ENCODE assay signal across 8 cellular contexts in genomic region chr2:148926291-148926961, GRCh38. TPM values are rescaled to one million over a fixed set of nuclear protein-coding genes. Genes with fewer than 3 reads are reported as not detected.
DNase-seq lines count a peak whose midpoint lies in the region; ATAC-seq, FAIRE-seq and TF ChIP-seq lines count a peak whose summit lies in the region.

No MANE protein-coding gene starts in this region.

- CTCF ChIA-PET in WTC11 (lab: Charles Lee) = interaction anchor here (0.7 to 2.4 kb wide), 11 partner anchors 10 to 286 kb away, joined by 3 to 13 read pairs (median 4); no protein-coding TSS in a partner anchor

- no peaks in the 10 kb centered on the region for H3K27me3 ChIP-seq in mononuclear cell (ENCODE audit: insufficient read depth, low read length)

- peak; percentile 61 for DNase-seq in WTC11 (ENCODE audit: low spot score)
- peak; percentile 48 to 57 for DNase-seq in stimulated activated naive CD8-positive, alpha-beta T cell treated with anti-CD3 and anti-CD28 coated beads, Interleukin-15, amount 100 ng/mL, for 72 hours
- no peak for DNase-seq in NCI-H146 (lab: John Stamatoyannopoulos, UW)

- no peaks in the 10 kb centered on the region for H3K9me3 Mint-ChIP-seq in IgD-negative memory B cell
- H3K9me3 Mint-ChIP-seq in WTC11 = no peaks in the 10 kb centered on the region
- no peaks in the 10 kb centered on the region for H3K9me3 Mint-ChIP-seq in dendritic cell treated with granulocyte-macrophage colony-stimulating factor and Interleukin-4, amounts not matched to agents 40 ng/mL and 50 ng/mL, for 4 days
- no peaks in the 10 kb centered on the region for H3K9me3 Mint-ChIP-seq in stimulated activated naive CD8-positive, alpha-beta T cell treated with anti-CD3 and anti-CD28 coated beads, Interleukin-15, amount 100 ng/mL, for 72 hours

- H3K4me3 Mint-ChIP-seq in IgD-negative memory B cell = peak overlapping the region; percentile 73 to 94 (median 85)
- H3K4me3 Mint-ChIP-seq in WTC11 = no peak overlapping the region; the same call in 1 of the 2 replicates
- H3K4me3 Mint-ChIP-seq in dendritic cell treated with granulocyte-macrophage colony-stimulating factor and Interleukin-4, amounts not matched to agents 40 ng/mL and 50 ng/mL, for 4 days = peak overlapping the region; percentile 57
- H3K4me3 Mint-ChIP-seq in stimulated activated naive CD8-positive, alpha-beta T cell treated with anti-CD3 and anti-CD28 coated beads, Interleukin-15, amount 100 ng/mL, for 72 hours = peak overlapping the region; percentile 71 to 83

- POLR2A ChIA-PET in WTC11 (lab: Charles Lee) = interaction anchor here (1.2 kb wide), 2 partner anchors 31 to 49 kb away, joined by 3 read pairs; no protein-coding TSS in a partner anchor

- peak; percentile 47; the same call in 1 of the 2 replicates for TF ChIP-seq CTCF in WTC11 (IDR thresholded peaks at IDR 0.05)

- peaks cover 2% of the 10 kb centered on the region for H3K27me3 Mint-ChIP-seq in IgD-negative memory B cell
- H3K27me3 Mint-ChIP-seq in WTC11 (ENCODE audit: low read depth) = no peaks in the 10 kb centered on the region
- peaks cover 3% of the 10 kb centered on the region for H3K27me3 Mint-ChIP-seq in dendritic cell treated with granulocyte-macrophage colony-stimulating factor and Interleukin-4, amounts not matched to agents 40 ng/mL and 50 ng/mL, for 4 days
- H3K27me3 Mint-ChIP-seq in stimulated activated naive CD8-positive, alpha-beta T cell treated with anti-CD3 and anti-CD28 coated beads, Interleukin-15, amount 100 ng/mL, for 72 hours = no peaks in the 10 kb centered on the region

- H3K4me1 Mint-ChIP-seq in IgD-negative memory B cell (peaks cover 13 to 16% (median 13%) of the 10 kb centered on the region in 3 donors), WTC11 (peaks cover 73% of the 10 kb centered on the region)
- H3K4me1 Mint-ChIP-seq in dendritic cell treated with granulocyte-macrophage colony-stimulating factor and Interleukin-4, amounts not matched to agents 40 ng/mL and 50 ng/mL, for 4 days (ENCODE audit: low read depth) = peaks cover 20% of the 10 kb centered on the region
- peaks cover 19% of the 10 kb centered on the region for H3K4me1 Mint-ChIP-seq in stimulated activated naive CD8-positive, alpha-beta T cell treated with anti-CD3 and anti-CD28 coated beads, Interleukin-15, amount 100 ng/mL, for 72 hours

- peaks cover 24% of the 10 kb centered on the region for H3K4me1 ChIP-seq in mononuclear cell (ENCODE audit: insufficient read depth, low read length)

- FAIRE-seq in G401.6 (lab: Jason Lieb, UNC) = peak; percentile 63

- H3K36me3 Mint-ChIP-seq in IgD-negative memory B cell (peaks cover 5% of the 10 kb centered on the region), WTC11 (peaks cover 18% of the 10 kb centered on the region)
- H3K36me3 Mint-ChIP-seq in dendritic cell treated with granulocyte-macrophage colony-stimulating factor and Interleukin-4, amounts not matched to agents 40 ng/mL and 50 ng/mL, for 4 days (ENCODE audit: low read depth) = no peaks in the 10 kb centered on the region

- no peaks in the 10 kb centered on the region for H3K9me3 ChIP-seq in mononuclear cell (ENCODE audit: low read depth, low read length)

- ATAC-seq in GM21528 (IDR thresholded peaks at IDR 0.05; ENCODE audit: low FRiP score, unreplicated experiment) = peak; percentile 83
- ATAC-seq in WTC11 = peak; percentile 75
- peak; percentile 72 for ATAC-seq in stimulated activated naive CD8-positive, alpha-beta T cell treated with anti-CD3 and anti-CD28 coated beads, Interleukin-15, amount 100 ng/mL, for 72 hours

- intact Hi-C loops in dendritic cell treated with granulocyte-macrophage colony-stimulating factor and Interleukin-4, amounts not matched to agents 40 ng/mL and 50 ng/mL, for 4 days (cut with micrococcal nuclease) = loop anchor here (2.0 kb wide), 1 partner anchor 64 kb away; no protein-coding TSS in a partner anchor

- H3K27ac Mint-ChIP-seq in IgD-negative memory B cell (peak overlapping the region; percentile 1 to 88 (median 48)), WTC11 (peak overlapping the region; percentile 59)
- peak overlapping the region; percentile 81 for H3K27ac Mint-ChIP-seq in dendritic cell treated with granulocyte-macrophage colony-stimulating factor and Interleukin-4, amounts not matched to agents 40 ng/mL and 50 ng/mL, for 4 days
- H3K27ac Mint-ChIP-seq in stimulated activated naive CD8-positive, alpha-beta T cell treated with anti-CD3 and anti-CD28 coated beads, Interleukin-15, amount 100 ng/mL, for 72 hours = peak overlapping the region; percentile 85 to 96

- peak overlapping the region; percentile 26 for H3K4me3 ChIP-seq in mononuclear cell (ENCODE audit: low read length)

TF ChIP-seq in WTC11, 78 proteins besides CTCF, POLR2A, EP300 and RAD21:
- TF ChIP-seq AFF4 (CRISPR knock-in tag; IDR thresholded peaks at IDR 0.05; ENCODE audit: borderline replicate concordance) (no peak), E2F4 (CRISPR knock-in tag; IDR thresholded peaks at IDR 0.05; ENCODE audit: borderline replicate concordance, low read depth) (no peak), FOXJ3 (CRISPR knock-in tag; IDR thresholded peaks at IDR 0.05; ENCODE audit: borderline replicate concordance) (no peak), ETV6 (CRISPR knock-in tag; IDR thresholded peaks at IDR 0.05) (no peak), IRF2 (CRISPR knock-in tag; IDR thresholded peaks at IDR 0.05; ENCODE audit: borderline replicate concordance, low read depth) (no peak), ESRRA (CRISPR knock-in tag; IDR thresholded peaks at IDR 0.05; ENCODE audit: borderline replicate concordance) (no peak), ZNF425 (CRISPR knock-in tag; conservative IDR thresholded peaks at IDR 0.05) (no peak), TEAD4 (CRISPR knock-in tag; IDR thresholded peaks at IDR 0.05) (no peak), ZNF416 (CRISPR knock-in tag; IDR thresholded peaks at IDR 0.05) (no peak), ZNF121 (CRISPR knock-in tag; IDR thresholded peaks at IDR 0.05) (no peak), JAZF1 (CRISPR knock-in tag; IDR thresholded peaks at IDR 0.05) (no peak), SOX15 (CRISPR knock-in tag; IDR thresholded peaks at IDR 0.05) (no peak), NFE2L1 (CRISPR knock-in tag; IDR thresholded peaks at IDR 0.05) (no peak)

RNA-seq across cellular contexts. Expression of gene KIF5C, which starts 51.4 kb away (rescaled TPM):
- polyA plus RNA-seq in IgD-negative memory B cell = 2.0 TPM
- total RNA-seq in WTC11 (2021) (58.0 to 73.5 TPM (median 60.6 TPM) in 3 replicates), mononuclear cell (4.4 TPM)

Comparison
In these comparisons a context has a peak if more than half of its experiments do, and no peak if none do; other contexts are left out.
1. RNA of gene KIF5C, which starts 51.4 kb away (total RNA-seq): 58.0 to 73.5 TPM in WTC11; 4.4 TPM in mononuclear cell (single experiment); every median in the first group is over 10 times any median in the second.
2. Peak in every context shown above with its lines, with median percentiles within 50 percentile points of each other: ATAC-seq and H3K27ac Mint-ChIP-seq.